Comparison of ENCODE assay signal across 8 cellular contexts in genomic region chr7:6516387-6516983, GRCh38. TPM values are rescaled to one million over a fixed set of nuclear protein-coding genes. Genes with fewer than 3 reads are reported as not detected.
DNase-seq lines count a peak whose midpoint lies in the region; ATAC-seq, FAIRE-seq and TF ChIP-seq lines count a peak whose summit lies in the region.

No MANE protein-coding gene starts in this region.

- TF ChIP-seq CTCF in D721Med (IDR thresholded peaks at IDR 0.05; ENCODE audit: insufficient read depth, missing control alignments) (peak; percentile 77), chondrocyte (IDR thresholded peaks at IDR 0.05) (peak; percentile 87)

- FAIRE-seq in D721Med (lab: Jason Lieb, UNC), result no peak

- peaks cover 3% of the 10 kb centered on the region for H3K27me3 Mint-ChIP-seq in chondrocyte (ENCODE audit: low read depth)

- H3K9me3 Mint-ChIP-seq in chondrocyte (ENCODE audit: low read depth), result no peaks in the 10 kb centered on the region

- no peaks in the 10 kb centered on the region for H3K36me3 Mint-ChIP-seq in chondrocyte (ENCODE audit: low read depth)

- peaks cover 5% of the 10 kb centered on the region for H3K4me1 Mint-ChIP-seq in chondrocyte (ENCODE audit: low read depth)

- ATAC-seq in HG02798 (IDR thresholded peaks at IDR 0.05; ENCODE audit: poor library complexity, unreplicated experiment) (peak; percentile 42), GM21825 (IDR thresholded peaks at IDR 0.05; ENCODE audit: unreplicated experiment) (no peak)

- peak overlapping the region; percentile 62 for H3K4me3 Mint-ChIP-seq in chondrocyte (ENCODE audit: unreplicated experiment)

- peak overlapping the region; percentile 24 for H3K27ac Mint-ChIP-seq in chondrocyte (ENCODE audit: unreplicated experiment)

- no peak for DNase-seq in D721Med (ENCODE audit: insufficient read length, low spot score)
- DNase-seq in NCI-H345 (lab: John Stamatoyannopoulos, UW), result peak; percentile 86
- DNase-seq in activated CD4-positive, CD25-positive, alpha-beta regulatory T cell treated with anti-CD3 and anti-CD28 coated beads, Interleukin-2, amount 50 U/mL, for 72 hours, result peak; percentile 70
- no peak for DNase-seq in chondrocyte (ENCODE audit: low spot score)
- peak; percentile 94 for DNase-seq in left kidney (ENCODE audit: low read depth, low spot score)
- peak; percentile 71 for DNase-seq in stimulated activated CD4-positive, alpha-beta T cell treated with anti-CD3 and anti-CD28 coated beads, Interleukin-1b, Interleukin-23, amount 100 ng/mL, for 48 hours

RNA-seq across cellular contexts. Expression of gene KDELR2, which starts 32.5 kb away (rescaled TPM):
- 303 to 382 TPM (median 312 TPM) in 3 replicates for total RNA-seq in chondrocyte

RNA-seq across cellular contexts. Expression of gene GRID2IP, which starts 34.8 kb away (rescaled TPM):
- 0.15 to 0.20 TPM in 2 of 3 replicates, not detected in the other for total RNA-seq in chondrocyte

Comparison
In these comparisons a context has a peak if more than half of its experiments do, and no peak if none do; other contexts are left out.
1. DNase-seq: peak in NCI-H345 (single experiment), activated CD4-positive, CD25-positive, alpha-beta regulatory T cell treated with anti-CD3 and anti-CD28 coated beads, Interleukin-2, amount 50 U/mL, for 72 hours (single experiment), left kidney (single experiment) and stimulated activated CD4-positive, alpha-beta T cell treated with anti-CD3 and anti-CD28 coated beads, Interleukin-1b, Interleukin-23, amount 100 ng/mL, for 48 hours (single experiment); none in D721Med (single experiment) and chondrocyte (single experiment).